ENCODE assay signal across 7 cellular contexts in the genomic region with DNA sequence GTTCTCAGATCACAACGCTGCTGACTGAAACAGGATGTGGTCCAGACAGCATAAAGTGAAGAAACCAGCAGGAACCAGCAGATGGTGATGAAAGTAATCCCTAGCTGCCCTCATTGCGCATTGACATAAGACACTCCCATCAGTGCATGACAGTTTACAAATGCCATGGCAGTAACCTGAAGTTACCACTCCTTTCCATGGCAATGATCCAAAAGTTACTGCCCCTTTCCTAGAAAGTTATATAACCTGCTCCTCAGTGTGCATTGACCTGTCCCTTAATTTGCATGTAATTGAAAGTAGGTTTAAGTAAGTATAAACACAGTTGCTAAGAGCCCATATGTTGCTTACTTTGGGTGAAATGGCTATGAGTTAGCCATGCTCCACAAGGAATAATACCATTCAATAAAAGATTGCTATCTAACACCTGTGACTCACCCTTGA.
DNase-seq lines count a peak whose midpoint lies in the region; ATAC-seq and TF ChIP-seq lines count a peak whose summit lies in the region.

No MANE protein-coding gene starts in this region.

- no peak overlapping the region for H3K4me3 ChIP-seq in NB4 (ENCODE audit: low read depth, low read length)
- H3K4me3 ChIP-seq in naive thymus-derived CD4-positive, alpha-beta T cell (ENCODE audit: low read length): no peak overlapping the region

- no peaks in the 10 kb centered on the region for H3K36me3 ChIP-seq in naive thymus-derived CD4-positive, alpha-beta T cell (ENCODE audit: control insufficient read depth in 2 of 3, insufficient read depth in 3 of 3, low read length in 3 of 3)

- no peaks in the 10 kb centered on the region for H3K27me3 ChIP-seq in naive thymus-derived CD4-positive, alpha-beta T cell (ENCODE audit: control insufficient read depth in 2 of 2, insufficient read depth in 2 of 2, low read length in 2 of 2)

- POLR2A ChIA-PET in activated CD8-positive, alpha-beta T cell treated with anti-CD3 and anti-CD28 coated beads, Interleukin-2, amount 10 ng/mL, durations not matched to agents 7 days and 5 days (lab: Charles Lee): no interaction called here
- POLR2A ChIA-PET in naive thymus-derived CD4-positive, alpha-beta T cell (lab: Charles Lee): interaction anchor here (1.0 kb wide), 1 partner anchor 217 kb away, joined by 3 read pairs; no protein-coding TSS in a partner anchor

- CTCF ChIA-PET in activated CD8-positive, alpha-beta T cell treated with anti-CD3 and anti-CD28 coated beads, Interleukin-2, amount 10 ng/mL, durations not matched to agents 7 days and 5 days (lab: Charles Lee): interaction anchor here (0.9 kb wide), 1 partner anchor 146 kb away, joined by 3 read pairs; no protein-coding TSS in a partner anchor
- CTCF ChIA-PET in naive thymus-derived CD4-positive, alpha-beta T cell (lab: Charles Lee): interaction anchor here (1.2 kb wide), 1 partner anchor 147 kb away, joined by 3 read pairs; no protein-coding TSS in a partner anchor

- H3K27me3 Mint-ChIP-seq in activated CD8-positive, alpha-beta T cell treated with anti-CD3 and anti-CD28 coated beads, Interleukin-2, amount 10 ng/mL, durations not matched to agents 7 days and 5 days (ENCODE audit: low read depth): no peaks in the 10 kb centered on the region
- H3K27me3 Mint-ChIP-seq in naive thymus-derived CD4-positive, alpha-beta T cell: no peaks in the 10 kb centered on the region

- no peaks in the 10 kb centered on the region for H3K9me3 ChIP-seq in naive thymus-derived CD4-positive, alpha-beta T cell (ENCODE audit: control insufficient read depth in 2 of 3, low read length in 3 of 3)

- H3K4me1 Mint-ChIP-seq in activated CD8-positive, alpha-beta T cell treated with anti-CD3 and anti-CD28 coated beads, Interleukin-2, amount 10 ng/mL, durations not matched to agents 7 days and 5 days (ENCODE audit: low read depth): peaks cover 17% of the 10 kb centered on the region
- H3K4me1 Mint-ChIP-seq in naive thymus-derived CD4-positive, alpha-beta T cell: peaks cover 10 to 29% (median 23%) of the 10 kb centered on the region in 7 donors

- peaks cover 30% of the 10 kb centered on the region for H3K9me3 Mint-ChIP-seq in activated CD8-positive, alpha-beta T cell treated with anti-CD3 and anti-CD28 coated beads, Interleukin-2, amount 10 ng/mL, durations not matched to agents 7 days and 5 days (ENCODE audit: insufficient read depth)
- peaks cover 5 to 25% (median 11%) of the 10 kb centered on the region in 11 donors for H3K9me3 Mint-ChIP-seq in naive thymus-derived CD4-positive, alpha-beta T cell

- ATAC-seq in activated CD8-positive, alpha-beta T cell treated with anti-CD3 and anti-CD28 coated beads, Interleukin-2, amount 10 ng/mL, durations not matched to agents 7 days and 5 days: peak; percentile 76
- ATAC-seq in naive thymus-derived CD4-positive, alpha-beta T cell: peak; percentile 99
- no peak for ATAC-seq in GM18505 (IDR thresholded peaks at IDR 0.05; ENCODE audit: unreplicated experiment)

- no peak for TF ChIP-seq CTCF in NB4 (IDR thresholded peaks at IDR 0.05; ENCODE audit: low read depth, low read length)

- intact Hi-C loops in naive thymus-derived CD4-positive, alpha-beta T cell (cut with micrococcal nuclease): loop anchor here (1.0 to 5.0 kb wide), 6 partner anchors 81 to 322 kb away; a partner anchor contains a TSS

- TF ChIP-seq POLR2A in NB4 (IDR thresholded peaks at IDR 0.05; ENCODE audit: extremely low read depth, insufficient read length): no peak
- TF ChIP-seq POLR2A in GM18505 (IDR thresholded peaks at IDR 0.05; ENCODE audit: borderline replicate concordance, extremely low read depth, insufficient read depth, insufficient read length): no peak

- H3K27ac ChIP-seq in naive thymus-derived CD4-positive, alpha-beta T cell (ENCODE audit: low read depth, low read length): no peak overlapping the region

- H3K36me3 Mint-ChIP-seq in activated CD8-positive, alpha-beta T cell treated with anti-CD3 and anti-CD28 coated beads, Interleukin-2, amount 10 ng/mL, durations not matched to agents 7 days and 5 days (ENCODE audit: low read depth): peaks cover 20% of the 10 kb centered on the region
- H3K36me3 Mint-ChIP-seq in naive thymus-derived CD4-positive, alpha-beta T cell: peaks cover 0 to 11% (median 6%) of the 10 kb centered on the region in 5 donors

- H3K4me1 ChIP-seq in naive thymus-derived CD4-positive, alpha-beta T cell (ENCODE audit: control insufficient read depth in 2 of 2, insufficient read depth in 2 of 2, low read length in 2 of 2): peaks cover 0 to 13% of the 10 kb centered on the region in 2 donors

- no peak overlapping the region for H3K4me3 Mint-ChIP-seq in activated CD8-positive, alpha-beta T cell treated with anti-CD3 and anti-CD28 coated beads, Interleukin-2, amount 10 ng/mL, durations not matched to agents 7 days and 5 days
- H3K4me3 Mint-ChIP-seq in naive thymus-derived CD4-positive, alpha-beta T cell: peak overlapping the region in 9 of 10 donors; percentile 1 to 59 (median 22)

- peak; percentile 17 for DNase-seq in ELR (ENCODE audit: low read depth)
- peak; percentile 11 for DNase-seq in NB4 (ENCODE audit: low read depth)
- peak; percentile 61 for DNase-seq in activated CD8-positive, alpha-beta T cell treated with anti-CD3 and anti-CD28 coated beads, Interleukin-2, amount 10 ng/mL, durations not matched to agents 7 days and 5 days
- DNase-seq in naive thymus-derived CD4-positive, alpha-beta T cell: peak in 7 of 9 donors; percentile 40 to 78 (median 75)
- no peak for DNase-seq in NCI-H345 treated with DMSO at 0.1 percent for 48 hours (lab: John Stamatoyannopoulos, UW; ENCODE audit: unreplicated experiment)
- no peak for DNase-seq in GOT3 (lab: John Stamatoyannopoulos, UW)

- H3K27ac Mint-ChIP-seq in activated CD8-positive, alpha-beta T cell treated with anti-CD3 and anti-CD28 coated beads, Interleukin-2, amount 10 ng/mL, durations not matched to agents 7 days and 5 days: no peak overlapping the region
- peak overlapping the region in 8 of 9 donors; percentile 65 to 96 (median 88) for H3K27ac Mint-ChIP-seq in naive thymus-derived CD4-positive, alpha-beta T cell

Comparison
In these comparisons a context has a peak if more than half of its experiments do, and no peak if none do; other contexts are left out.
1. DNase-seq: peak in ELR (single experiment), NB4 (single experiment), activated CD8-positive, alpha-beta T cell treated with anti-CD3 and anti-CD28 coated beads, Interleukin-2, amount 10 ng/mL, durations not matched to agents 7 days and 5 days (single experiment) and naive thymus-derived CD4-positive, alpha-beta T cell (7 of 9); none in NCI-H345 treated with DMSO at 0.1 percent for 48 hours (single experiment) and GOT3 (single experiment).